In the genomic region with DNA sequence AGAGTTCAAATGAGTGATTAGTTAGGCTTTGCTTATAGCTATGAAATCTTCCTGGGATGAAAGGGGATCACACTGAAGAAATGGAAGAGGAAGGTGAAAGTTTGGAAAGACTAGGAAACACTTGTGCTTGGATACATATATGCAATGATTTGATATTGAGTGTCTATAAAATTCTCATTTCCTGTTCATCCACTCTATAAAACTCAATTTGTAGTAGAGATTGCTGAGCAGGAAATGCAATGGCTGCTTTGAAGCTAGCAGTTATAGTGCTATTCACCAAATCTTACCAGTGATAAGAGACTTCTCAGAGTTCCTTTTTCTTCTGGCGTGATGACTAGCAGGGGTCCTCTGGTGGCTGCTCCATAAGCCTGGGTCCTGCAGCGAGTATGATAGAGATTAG, we compare ENCODE assay signal across 19 cellular contexts.
DNase-seq lines count a peak whose midpoint lies in the region; ATAC-seq and TF ChIP-seq lines count a peak whose summit lies in the region.
"Had no signal": no experiment of that assay in that cellular context is flagged by ENCODE, and none has a peak within 500 bp of the region (broad histone marks: within the 10 kb centered on the region; RNA-seq: fewer than 3 reads in every experiment).

No MANE protein-coding gene starts in this region.

- in situ Hi-C loops in GM13977 (cut with MboI; ENCODE audit: low pct_unique_long_range_greater_than_20kb, low sequenced_read_pairs, unreplicated experiment): no loop called here

- ATAC-seq in left colon (peak; percentile 85), GM21825 (IDR thresholded peaks at IDR 0.05; ENCODE audit: unreplicated experiment) (no peak), HG03439 (IDR thresholded peaks at IDR 0.05; ENCODE audit: unreplicated experiment) (no peak)
- ATAC-seq: A549, GM12878 had no signal

- intact Hi-C loops in left colon (cut with DNase I, micrococcal nuclease): no loop called here

- DNase-seq in OCI-M1 (lab: John Stamatoyannopoulos, UW): peak; percentile 13
- no peak for DNase-seq in left colon
- DNase-seq in GM13977 (ENCODE audit: low spot score): no peak
- no peak for DNase-seq in activated CD8-positive, alpha-beta memory T cell treated with anti-CD3 and anti-CD28 coated beads, Interleukin-2, amount 50 U/mL, for 4 hours
- DNase-seq: 8988T; C1 segment of cervical spinal cord; CD4-positive, alpha-beta T cell; CD8-positive, alpha-beta memory T cell; DMS 273 treated with DMSO at 0.1 percent for 48 hours; DMS79; EL; GDM1; GOT3; HFFc6 had no signal

- TF ChIP-seq CTCF in C4-2B (conservative IDR thresholded peaks at IDR 0.05) (no peak), GM13977 (IDR thresholded peaks at IDR 0.05; ENCODE audit: extremely low read depth, insufficient read depth, missing control alignments) (no peak)

- peak overlapping the region; percentile 61 for H3K27ac ChIP-seq in C4-2B
- H3K27ac ChIP-seq: A549 had no signal
